ENCODE assay signal across 9 cellular contexts in genomic region chr7:107173691-107174406, GRCh38. TPM values are rescaled to one million over a fixed set of nuclear protein-coding genes. Genes with fewer than 3 reads are reported as not detected.
DNase-seq lines count a peak whose midpoint lies in the region; ATAC-seq and TF ChIP-seq lines count a peak whose summit lies in the region.
"Had no signal": no experiment of that assay in that cellular context is flagged by ENCODE, and none has a peak within 500 bp of the region (broad histone marks: within the 10 kb centered on the region; RNA-seq: fewer than 3 reads in every experiment).

No MANE protein-coding gene starts in this region.

- H3K4me3 ChIP-seq in CD8-positive, alpha-beta memory T cell (ENCODE audit: low read length), result no peak overlapping the region
- H3K4me3 ChIP-seq in endodermal cell (ENCODE audit: low read length), result no peak overlapping the region

- H3K9ac ChIP-seq in endodermal cell (ENCODE audit: extremely low read depth, low read length, poor library complexity, severe bottlenecking), result no peak overlapping the region

- no peaks in the 10 kb centered on the region for H3K27me3 ChIP-seq in CD8-positive, alpha-beta memory T cell (ENCODE audit: insufficient read depth, low read length, poor library complexity, severe bottlenecking)
- no peaks in the 10 kb centered on the region for H3K27me3 ChIP-seq in endodermal cell (ENCODE audit: control insufficient read depth, insufficient read depth, low read length, poor library complexity, severe bottlenecking)

- CTCF ChIA-PET in CD8-positive, alpha-beta memory T cell (lab: Charles Lee), result interaction anchor here (0.8 to 1.0 kb wide), 3 partner anchors 24 to 44 kb away, joined by 3 to 5 read pairs (median 4); no protein-coding TSS in a partner anchor

- POLR2A ChIA-PET in CD8-positive, alpha-beta memory T cell (lab: Charles Lee), result no interaction called here

- no peak overlapping the region for H3K27ac ChIP-seq in CD8-positive, alpha-beta memory T cell (ENCODE audit: low read depth, low read length)
- peak overlapping the region; percentile 14 for H3K27ac ChIP-seq in endodermal cell (ENCODE audit: low read depth, low read length)

- H3K27me3 Mint-ChIP-seq in CD8-positive, alpha-beta memory T cell, result peaks cover 0 to 2% of the 10 kb centered on the region in 2 donors
- H3K27me3 Mint-ChIP-seq in endodermal cell (ENCODE audit: insufficient read depth), result no peaks in the 10 kb centered on the region

- peak overlapping the region in 7 of 8 donors; percentile 11 to 87 (median 44) for H3K27ac Mint-ChIP-seq in CD8-positive, alpha-beta memory T cell
- H3K27ac Mint-ChIP-seq in endodermal cell, result no peak overlapping the region

- H3K9me3 ChIP-seq in CD8-positive, alpha-beta memory T cell (ENCODE audit: low read length), result no peaks in the 10 kb centered on the region
- H3K9me3 ChIP-seq in endodermal cell (ENCODE audit: control insufficient read depth, low read length), result no peaks in the 10 kb centered on the region

- no peaks in the 10 kb centered on the region for H3K9me3 Mint-ChIP-seq in CD8-positive, alpha-beta memory T cell
- no peaks in the 10 kb centered on the region for H3K9me3 Mint-ChIP-seq in endodermal cell

- peaks cover 68 to 82% (median 81%) of the 10 kb centered on the region in 3 donors for H3K4me1 Mint-ChIP-seq in CD8-positive, alpha-beta memory T cell
- peaks cover 15% of the 10 kb centered on the region for H3K4me1 Mint-ChIP-seq in endodermal cell

- ATAC-seq in HG03354 (IDR thresholded peaks at IDR 0.05; ENCODE audit: poor library complexity, severe bottlenecking, unreplicated experiment), result peak; percentile 46

- no peaks in the 10 kb centered on the region for H3K36me3 ChIP-seq in CD8-positive, alpha-beta memory T cell (ENCODE audit: insufficient read depth, low read length)
- H3K36me3 ChIP-seq in endodermal cell (ENCODE audit: control insufficient read depth, insufficient read depth, low read length), result no peaks in the 10 kb centered on the region

- 74 to 88% methylated on average over 4 of the region's 4 CpGs for WGBS in endodermal cell (ENCODE audit: insufficient coverage in 1 of 2, insufficient read length in 1 of 2), 2 experiments

- peaks cover 0 to 47% (median 0%) of the 10 kb centered on the region in 3 donors for H3K36me3 Mint-ChIP-seq in CD8-positive, alpha-beta memory T cell
- peaks cover 6% of the 10 kb centered on the region for H3K36me3 Mint-ChIP-seq in endodermal cell (ENCODE audit: low read depth)

- peaks cover 71% of the 10 kb centered on the region for H3K4me1 ChIP-seq in CD8-positive, alpha-beta memory T cell (ENCODE audit: insufficient read depth, low read length)
- H3K4me1 ChIP-seq in endodermal cell (ENCODE audit: control insufficient read depth, insufficient read depth, low read length), result no peaks in the 10 kb centered on the region

- no peak for DNase-seq in CD8-positive, alpha-beta memory T cell
- peak; percentile 44 for DNase-seq in GM20000 (ENCODE audit: low spot score)
- DNase-seq in endodermal cell, result no peak
- DNase-seq in GDM1 (lab: John Stamatoyannopoulos, UW), result no peak
- no peak for DNase-seq in NCI-H1417 (lab: John Stamatoyannopoulos, UW)
- DNase-seq in NCI-H748 (lab: John Stamatoyannopoulos, UW; ENCODE audit: unreplicated experiment), result no peak
- DNase-seq in NCI-H524 (lab: John Stamatoyannopoulos, UW), result no peak
- DNase-seq: DMS79 treated with DMSO at 0.1 percent for 48 hours had no signal

- peak overlapping the region; percentile 11 to 67 (median 52) for H3K4me3 Mint-ChIP-seq in CD8-positive, alpha-beta memory T cell
- H3K4me3 Mint-ChIP-seq in endodermal cell, result no peak overlapping the region

- TF ChIP-seq CTCF in GM20000 (IDR thresholded peaks at IDR 0.05; ENCODE audit: extremely low read depth, missing control alignments), result no peak
- no peak for TF ChIP-seq CTCF in endodermal cell (conservative IDR thresholded peaks at IDR 0.05)

RNA-seq across cellular contexts. Expression of gene HBP1, which starts 5.0 kb away (rescaled TPM):
- total RNA-seq in CD8-positive, alpha-beta memory T cell, result 10 to 100 TPM; 17.2 to 17.6 TPM
- polyA plus RNA-seq in CD8-positive, alpha-beta memory T cell, result 52.3 TPM
- 10 to 100 TPM; 39.3 to 51.0 TPM for total RNA-seq in endodermal cell
- 33.0 TPM for polyA plus RNA-seq in endodermal cell (2013, experiment 1 of 2)
- polyA plus RNA-seq in endodermal cell (2013, experiment 2 of 2), result 35.2 TPM
